In genomic region chr19:14487370-14488125, GRCh38 we compare ENCODE assay signal across 25 cellular contexts. TPM values are rescaled to one million over a fixed set of nuclear protein-coding genes. Genes with fewer than 3 reads are reported as not detected.
"Had no signal": no experiment of that assay in that cellular context is flagged by ENCODE, and none has a peak within 500 bp of the region (broad histone marks: within the 10 kb centered on the region; RNA-seq: fewer than 3 reads in every experiment).

No MANE protein-coding gene starts in this region.

- H3K4me1 Mint-ChIP-seq: memory B cell had no signal

- DNase-seq: activated CD4-positive, alpha-beta memory T cell treated with anti-CD3 and anti-CD28 coated beads, Interleukin-2, amount 10 ng/mL, durations not matched to agents 7 days and 5 days; activated CD4-positive, alpha-beta T cell treated with anti-CD3 and anti-CD28 coated beads, Interleukin-2, amount 10 ng/mL, durations not matched to agents 24 days and 14 days; activated effector memory CD4-positive, alpha-beta T cell treated with Interleukin-2 at 50 U/mL for 16 hours; activated naive CD4-positive, alpha-beta T cell treated with anti-CD3 and anti-CD28 coated beads for 36 hours; activated naive CD8-positive, alpha-beta T cell treated with anti-CD3 and anti-CD28 coated beads, Interleukin-2, amount 50 U/mL, for 24 hours; activated T-cell treated with anti-CD3 and anti-CD28 coated beads, Interleukin-2, amount 50 U/mL, for 72 hours; cerebellar nuclear complex; head of caudate nucleus; left colon; nucleus accumbens; posterior cingulate gyrus; sigmoid colon; stimulated activated CD4-positive, alpha-beta T cell treated with anti-CD3 and anti-CD28 coated beads, Interleukin-2, amount 100 ng/mL, for 48 hours; stimulated activated naive CD4-positive, alpha-beta T cell treated with Interleukin-2 at 50 U/mL for 16 hours had no signal

- H3K27me3 ChIP-seq: gastroesophageal sphincter, sigmoid colon had no signal

- H3K27ac ChIP-seq: coronary artery, epithelial cell of prostate, gastroesophageal sphincter, sigmoid colon, thoracic aorta, VCaP had no signal

- H3K4me1 ChIP-seq: sigmoid colon had no signal

- H3K9me3 ChIP-seq: gastroesophageal sphincter, sigmoid colon, thoracic aorta had no signal

- H3K9me3 Mint-ChIP-seq: activated CD4-positive, alpha-beta memory T cell treated with anti-CD3 and anti-CD28 coated beads, Interleukin-2, amount 10 ng/mL, durations not matched to agents 7 days and 5 days; activated CD4-positive, alpha-beta T cell treated with anti-CD3 and anti-CD28 coated beads, Interleukin-2, amount 10 ng/mL, durations not matched to agents 24 days and 14 days; activated naive CD4-positive, alpha-beta T cell treated with anti-CD3 and anti-CD28 coated beads for 36 hours; activated naive CD8-positive, alpha-beta T cell treated with anti-CD3 and anti-CD28 coated beads, Interleukin-2, amount 50 U/mL, for 24 hours; activated T-cell treated with anti-CD3 and anti-CD28 coated beads, Interleukin-2, amount 50 U/mL, for 72 hours; memory B cell; natural killer cell treated with Interleukin-12 subunit alpha and Interleukin-12 subunit beta and Interleukin-15 and Interleukin-18, amount 100 ng/mL, for 72 hours; T-helper 2 cell treated with Interferon-gamma antibody and Interleukin-4, amounts not matched to agents 5 μg/mL and 100 μg/mL, for 36 hours; type B pancreatic cell had no signal

- H3K36me3 Mint-ChIP-seq: natural killer cell treated with Interleukin-12 subunit alpha and Interleukin-12 subunit beta and Interleukin-15 and Interleukin-18, amount 100 ng/mL, for 72 hours had no signal

- ATAC-seq: activated CD4-positive, CD25-positive, alpha-beta regulatory T cell treated with anti-CD3 and anti-CD28 coated beads, Interleukin-2, amount 50 U/mL, for 24 hours; activated naive CD8-positive, alpha-beta T cell treated with anti-CD3 and anti-CD28 coated beads, Interleukin-2, amount 50 U/mL, for 24 hours; activated T-cell treated with anti-CD3 and anti-CD28 coated beads, Interleukin-2, amount 50 U/mL, for 72 hours; gastroesophageal sphincter; left colon; natural killer cell treated with Interleukin-12 subunit alpha and Interleukin-12 subunit beta and Interleukin-15 and Interleukin-18, amount 100 ng/mL, for 72 hours had no signal

- H3K4me3 Mint-ChIP-seq: activated CD4-positive, alpha-beta memory T cell treated with anti-CD3 and anti-CD28 coated beads, Interleukin-2, amount 10 ng/mL, durations not matched to agents 7 days and 5 days; activated CD4-positive, alpha-beta T cell treated with anti-CD3 and anti-CD28 coated beads, Interleukin-2, amount 10 ng/mL, durations not matched to agents 24 days and 14 days; activated naive CD4-positive, alpha-beta T cell treated with anti-CD3 and anti-CD28 coated beads for 36 hours; activated naive CD8-positive, alpha-beta T cell treated with anti-CD3 and anti-CD28 coated beads, Interleukin-2, amount 50 U/mL, for 24 hours; activated T-cell treated with anti-CD3 and anti-CD28 coated beads, Interleukin-2, amount 50 U/mL, for 72 hours; memory B cell; natural killer cell treated with Interleukin-12 subunit alpha and Interleukin-12 subunit beta and Interleukin-15 and Interleukin-18, amount 100 ng/mL, for 72 hours; T-helper 2 cell treated with Interferon-gamma antibody and Interleukin-4, amounts not matched to agents 5 μg/mL and 100 μg/mL, for 36 hours; type B pancreatic cell had no signal

- H3K27ac Mint-ChIP-seq: activated CD4-positive, alpha-beta memory T cell treated with anti-CD3 and anti-CD28 coated beads, Interleukin-2, amount 10 ng/mL, durations not matched to agents 7 days and 5 days; activated CD4-positive, alpha-beta T cell treated with anti-CD3 and anti-CD28 coated beads, Interleukin-2, amount 10 ng/mL, durations not matched to agents 24 days and 14 days; activated naive CD4-positive, alpha-beta T cell treated with anti-CD3 and anti-CD28 coated beads for 36 hours; activated naive CD8-positive, alpha-beta T cell treated with anti-CD3 and anti-CD28 coated beads, Interleukin-2, amount 50 U/mL, for 24 hours; activated T-cell treated with anti-CD3 and anti-CD28 coated beads, Interleukin-2, amount 50 U/mL, for 72 hours; memory B cell; natural killer cell treated with Interleukin-12 subunit alpha and Interleukin-12 subunit beta and Interleukin-15 and Interleukin-18, amount 100 ng/mL, for 72 hours; T-helper 2 cell treated with Interferon-gamma antibody and Interleukin-4, amounts not matched to agents 5 μg/mL and 100 μg/mL, for 36 hours had no signal

- H3K4me3 ChIP-seq: coronary artery, gastroesophageal sphincter, sigmoid colon, thoracic aorta had no signal

- H3K27me3 Mint-ChIP-seq: activated CD4-positive, alpha-beta memory T cell treated with anti-CD3 and anti-CD28 coated beads, Interleukin-2, amount 10 ng/mL, durations not matched to agents 7 days and 5 days; activated CD4-positive, alpha-beta T cell treated with anti-CD3 and anti-CD28 coated beads, Interleukin-2, amount 10 ng/mL, durations not matched to agents 24 days and 14 days; activated naive CD8-positive, alpha-beta T cell treated with anti-CD3 and anti-CD28 coated beads, Interleukin-2, amount 50 U/mL, for 24 hours; memory B cell; natural killer cell treated with Interleukin-12 subunit alpha and Interleukin-12 subunit beta and Interleukin-15 and Interleukin-18, amount 100 ng/mL, for 72 hours; type B pancreatic cell had no signal

RNA-seq across cellular contexts. Expression of gene PTGER1, which starts 12.4 kb away (rescaled TPM):
- total RNA-seq: activated naive CD4-positive, alpha-beta T cell treated with anti-CD3 and anti-CD28 coated beads for 36 hours had no signal
- polyA plus RNA-seq: keratinocyte had no signal
